ENCODE assay signal across 7 cellular contexts in the genomic region with DNA sequence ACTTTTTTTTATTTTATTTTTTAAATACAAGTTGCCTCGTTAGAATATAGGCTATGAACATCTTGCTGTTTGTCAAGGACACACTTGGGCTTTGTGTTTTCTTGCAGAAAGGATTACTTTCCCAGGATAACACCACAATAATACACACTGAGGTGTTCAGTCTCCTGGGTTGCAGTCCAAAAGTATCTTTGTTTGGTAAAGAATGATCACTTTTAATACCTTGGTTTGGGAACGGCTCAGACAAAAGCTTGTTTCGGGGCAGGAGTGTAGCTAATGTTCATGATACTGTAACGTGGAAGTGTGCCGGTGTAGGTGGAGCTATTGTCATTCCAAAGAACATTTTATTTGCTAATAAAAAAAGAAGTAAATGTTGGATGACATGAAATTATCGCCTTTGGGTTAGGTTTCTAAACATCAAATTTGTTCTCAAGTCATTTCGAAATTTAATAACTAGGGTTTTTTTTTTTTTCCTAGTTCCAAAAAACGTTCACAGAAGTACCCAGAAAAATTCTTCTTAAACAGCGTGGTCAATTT. TPM values are rescaled to one million over a fixed set of nuclear protein-coding genes. Genes with fewer than 3 reads are reported as not detected.
DNase-seq lines count a peak whose midpoint lies in the region; ATAC-seq and TF ChIP-seq lines count a peak whose summit lies in the region.

No MANE protein-coding gene starts in this region.

- H3K4me1 ChIP-seq in HUES64 (ENCODE audit: insufficient read depth, low read length) (peaks cover 21% of the 10 kb centered on the region; the same call in 1 of the 2 replicates), iPS-15b (ENCODE audit: control insufficient read depth, insufficient read depth, low read length) (peaks cover 5% of the 10 kb centered on the region)

- no peaks in the 10 kb centered on the region for H3K9me3 ChIP-seq in HUES64 (ENCODE audit: insufficient read depth, low read depth, low read length)
- no peaks in the 10 kb centered on the region for H3K9me3 ChIP-seq in iPS-15b (ENCODE audit: control insufficient read depth, insufficient read depth, low read length)

- POLR2A ChIA-PET in activated B cell treated with CpG ODN at 0.5 μM for 24 hours (lab: Charles Lee), result interaction anchor here (0.6 to 3.6 kb wide), 14 partner anchors 8 to 360 kb away, joined by 3 to 33 read pairs (median 6); a partner anchor contains a TSS

- no peak overlapping the region for H3K27ac ChIP-seq in HUES64 (ENCODE audit: low read depth, low read length)

- no peaks in the 10 kb centered on the region for H3K27me3 ChIP-seq in HUES64 (ENCODE audit: insufficient read depth, low read length)
- H3K27me3 ChIP-seq in iPS-15b (ENCODE audit: control insufficient read depth, insufficient read depth, low read length), result no peaks in the 10 kb centered on the region

- intact Hi-C loops in activated B cell treated with CpG ODN at 0.5 μM for 24 hours (cut with micrococcal nuclease), result loop anchor here (2.0 to 10.0 kb wide), 2 partner anchors 35 to 1739 kb away; a partner anchor contains a TSS

- no peak for ATAC-seq in activated B cell treated with CpG ODN at 0.5 μM for 24 hours (ENCODE audit: low read depth)
- ATAC-seq in stimulated activated memory B cell treated with anti-CD40 and anti-IgM and Interleukin-4, amounts not matched to agents 10 μg/mL and 1 μg/mL and 100 μg/mL, for 72 hours, result no peak

- H3K36me3 ChIP-seq in HUES64 (ENCODE audit: insufficient read depth, low read length) (peaks cover 34% of the 10 kb centered on the region), iPS-15b (ENCODE audit: control insufficient read depth, insufficient read depth, low read length) (no peaks in the 10 kb centered on the region)

- H3K27ac Mint-ChIP-seq in activated B cell treated with CpG ODN at 0.5 μM for 24 hours, result peak overlapping the region; percentile 62
- H3K27ac Mint-ChIP-seq in stimulated activated memory B cell treated with anti-CD40 and anti-IgM and Interleukin-4, amounts not matched to agents 10 μg/mL and 1 μg/mL and 100 μg/mL, for 72 hours, result peak overlapping the region; percentile 91

- 25% methylated on average over 6 of the region's 9 CpGs for WGBS in HUES64

- H3K4me3 ChIP-seq in HUES64 (ENCODE audit: low read length) (peak overlapping the region; percentile 80), iPS-15b (ENCODE audit: low read depth, low read length) (peak overlapping the region; percentile 84)

- TF ChIP-seq CTCF in activated B cell treated with CpG ODN at 0.5 μM for 24 hours (IDR thresholded peaks at IDR 0.05), result no peak

- H3K36me3 Mint-ChIP-seq in activated B cell treated with CpG ODN at 0.5 μM for 24 hours (ENCODE audit: low read depth), result peaks cover 33% of the 10 kb centered on the region
- H3K36me3 Mint-ChIP-seq in stimulated activated memory B cell treated with anti-CD40 and anti-IgM and Interleukin-4, amounts not matched to agents 10 μg/mL and 1 μg/mL and 100 μg/mL, for 72 hours, result peaks cover 10% of the 10 kb centered on the region

- peak overlapping the region; percentile 91 for H3K4me3 Mint-ChIP-seq in activated B cell treated with CpG ODN at 0.5 μM for 24 hours
- peak overlapping the region; percentile 84 for H3K4me3 Mint-ChIP-seq in stimulated activated memory B cell treated with anti-CD40 and anti-IgM and Interleukin-4, amounts not matched to agents 10 μg/mL and 1 μg/mL and 100 μg/mL, for 72 hours

- DNase-seq in activated B cell treated with CpG ODN at 0.5 μM for 24 hours (no peak), SKM-1 (lab: John Stamatoyannopoulos, UW; ENCODE audit: unreplicated experiment) (no peak), RPMI8226 (no peak)
- no peak for DNase-seq in stimulated activated naive CD4-positive, alpha-beta T cell treated with Interleukin-2 at 50 U/mL for 16 hours (lab: John Stamatoyannopoulos, UW)

- CTCF ChIA-PET in activated B cell treated with CpG ODN at 0.5 μM for 24 hours (lab: Charles Lee), result interaction anchor here (0.6 to 2.2 kb wide), 4 partner anchors 8 to 302 kb away, joined by 3 to 11 read pairs (median 3); no protein-coding TSS in a partner anchor

- H3K9ac ChIP-seq in HUES64 (ENCODE audit: low read depth, low read length) (peak overlapping the region; percentile 98), iPS-15b (ENCODE audit: low read depth, low read length) (peak overlapping the region; percentile 92)

- H3K27me3 Mint-ChIP-seq in activated B cell treated with CpG ODN at 0.5 μM for 24 hours, result no peaks in the 10 kb centered on the region
- H3K27me3 Mint-ChIP-seq in stimulated activated memory B cell treated with anti-CD40 and anti-IgM and Interleukin-4, amounts not matched to agents 10 μg/mL and 1 μg/mL and 100 μg/mL, for 72 hours, result no peaks in the 10 kb centered on the region

- H3K9me3 Mint-ChIP-seq in activated B cell treated with CpG ODN at 0.5 μM for 24 hours, result no peaks in the 10 kb centered on the region
- no peaks in the 10 kb centered on the region for H3K9me3 Mint-ChIP-seq in stimulated activated memory B cell treated with anti-CD40 and anti-IgM and Interleukin-4, amounts not matched to agents 10 μg/mL and 1 μg/mL and 100 μg/mL, for 72 hours

- H3K4me1 Mint-ChIP-seq in activated B cell treated with CpG ODN at 0.5 μM for 24 hours, result peaks cover 59% of the 10 kb centered on the region
- H3K4me1 Mint-ChIP-seq in stimulated activated memory B cell treated with anti-CD40 and anti-IgM and Interleukin-4, amounts not matched to agents 10 μg/mL and 1 μg/mL and 100 μg/mL, for 72 hours, result peaks cover 44% of the 10 kb centered on the region

RNA-seq across cellular contexts. Expression of a gene that starts 1.2 kb away (rescaled TPM):
- 255 TPM for polyA plus RNA-seq in HUES64 (2013, experiment 1 of 2)
- polyA plus RNA-seq in HUES64 (2013, experiment 2 of 2), result 271 TPM
- 263 and 280 TPM in 2 replicates for total RNA-seq in activated B cell treated with CpG ODN at 0.5 μM for 24 hours

RNA-seq across cellular contexts. Expression of a gene that starts 34.5 kb away (rescaled TPM):
- 0.40 TPM for polyA plus RNA-seq in HUES64 (2013, experiment 1 of 2)
- polyA plus RNA-seq in HUES64 (2013, experiment 2 of 2), result not detected
- 291 and 329 TPM in 2 replicates for total RNA-seq in activated B cell treated with CpG ODN at 0.5 μM for 24 hours
